Comparison of ENCODE assay signal across 1 cellular context in genomic region chr14:105021656-105022275, GRCh38.
A peak's percentile ranks its signal among the peaks of the same experiment; 100 is the strongest.
TF ChIP-seq lines count a peak whose summit lies in the region.

No MANE protein-coding gene starts in this region.

TF ChIP-seq in HepG2, 621 proteins besides CTCF, POLR2A, EP300 and RAD21 (continued from another document and continues in another):
- TF ChIP-seq NONO (IDR thresholded peaks at IDR 0.05) (no peak), NONO (CRISPR knock-in tag; conservative IDR thresholded peaks at IDR 0.05) (peak; percentile 67; the same call in 1 of the 2 replicates), KDM4B (CRISPR knock-in tag; IDR thresholded peaks at IDR 0.05) (no peak), PHF21A (CRISPR knock-in tag; IDR thresholded peaks at IDR 0.05) (peak; percentile 32; the same call in 1 of the 2 replicates), HMGXB4 (CRISPR knock-in tag; IDR thresholded peaks at IDR 0.05; ENCODE audit: borderline replicate concordance in 1 of 2, low read depth in 1 of 2) (peak; percentile 39 to 63; a peak in 3 of 4 replicates), FUBP1 (CRISPR knock-in tag; IDR thresholded peaks at IDR 0.05; ENCODE audit: borderline replicate concordance) (no peak), ELF1 (CRISPR knock-in tag; IDR thresholded peaks at IDR 0.05) (no peak), TFDP2 (CRISPR knock-in tag; IDR thresholded peaks at IDR 0.05) (no peak; the same call in 1 of the 2 replicates), ZNF33B (CRISPR knock-in tag; IDR thresholded peaks at IDR 0.05) (no peak), SRSF9 (IDR thresholded peaks at IDR 0.05; ENCODE audit: borderline replicate concordance, insufficient read depth, low read depth, low read length, poor library complexity, severe bottlenecking) (no peak), IKZF5 (CRISPR knock-in tag; IDR thresholded peaks at IDR 0.05) (peak; percentile 10), NR1H2 (CRISPR knock-in tag; IDR thresholded peaks at IDR 0.05; ENCODE audit: borderline replicate concordance, low read depth) (0 out of 2 replicates have a peak, but pooled peaks have one; percentile 2), ZNF567 (CRISPR knock-in tag; IDR thresholded peaks at IDR 0.05; ENCODE audit: borderline replicate concordance) (no peak), ZNF569 (CRISPR knock-in tag; IDR thresholded peaks at IDR 0.05; ENCODE audit: borderline replicate concordance) (no peak), ZBTB21 (CRISPR knock-in tag; IDR thresholded peaks at IDR 0.05) (no peak), TFDP1 (CRISPR knock-in tag; IDR thresholded peaks at IDR 0.05; ENCODE audit: borderline replicate concordance) (no peak), SP2 (CRISPR knock-in tag; IDR thresholded peaks at IDR 0.05) (no peak), ISL2 (CRISPR knock-in tag; IDR thresholded peaks at IDR 0.05) (0 out of 2 replicates have a peak, but pooled peaks have one; percentile 11), ZNF691 (CRISPR knock-in tag; IDR thresholded peaks at IDR 0.05; ENCODE audit: borderline replicate concordance, low read depth) (no peak), MAFG (CRISPR knock-in tag; IDR thresholded peaks at IDR 0.05) (no peak), RBAK (CRISPR knock-in tag; IDR thresholded peaks at IDR 0.05) (no peak), ZNF574 (CRISPR knock-in tag; IDR thresholded peaks at IDR 0.05) (peak; percentile 5; the same call in 1 of the 2 replicates), STAT5B (CRISPR knock-in tag; IDR thresholded peaks at IDR 0.05) (no peak), ZNF710 (CRISPR knock-in tag; IDR thresholded peaks at IDR 0.05; ENCODE audit: borderline replicate concordance) (no peak), ARNTL (CRISPR knock-in tag; IDR thresholded peaks at IDR 0.05) (0 out of 2 replicates have a peak, but pooled peaks have one; percentile 19), TGIF2 (CRISPR knock-in tag; IDR thresholded peaks at IDR 0.05) (peak; percentile 43; the same call in 1 of the 2 replicates), ZBED4 (CRISPR knock-in tag; IDR thresholded peaks at IDR 0.05; ENCODE audit: borderline replicate concordance) (0 out of 2 replicates have a peak, but pooled peaks have one; percentile 8), PHF8 (CRISPR knock-in tag; IDR thresholded peaks at IDR 0.05) (peak; percentile 12), ARID2 (CRISPR knock-in tag; IDR thresholded peaks at IDR 0.05; ENCODE audit: borderline replicate concordance) (no peak), HDAC2 (CRISPR knock-in tag; IDR thresholded peaks at IDR 0.05) (no peak), ZSCAN30 (CRISPR knock-in tag; IDR thresholded peaks at IDR 0.05) (peak; percentile 66; the same call in 1 of the 2 replicates), YEATS2 (CRISPR knock-in tag; IDR thresholded peaks at IDR 0.05; ENCODE audit: borderline replicate concordance) (0 out of 2 replicates have a peak, but pooled peaks have one; percentile 32), THAP11 (CRISPR knock-in tag; IDR thresholded peaks at IDR 0.05) (0 out of 2 replicates have a peak, but pooled peaks have one; percentile 6), ZNF687 (CRISPR knock-in tag; IDR thresholded peaks at IDR 0.05) (peak; percentile 55)
